Comparison of ENCODE assay signal across 19 cellular contexts in genomic region chr5:127686424-127686823, GRCh38. TPM values are rescaled to one million over a fixed set of nuclear protein-coding genes. Genes with fewer than 3 reads are reported as not detected.
DNase-seq lines count a peak whose midpoint lies in the region; ATAC-seq and TF ChIP-seq lines count a peak whose summit lies in the region.
"Had no signal": no experiment of that assay in that cellular context is flagged by ENCODE, and none has a peak within 500 bp of the region (broad histone marks: within the 10 kb centered on the region; RNA-seq: fewer than 3 reads in every experiment).

No MANE protein-coding gene starts in this region.

- H2AFZ ChIP-seq in mammary epithelial cell (ENCODE audit: low read depth, low read length), result no peak overlapping the region
- H2AFZ ChIP-seq in ACC112 (ENCODE audit: low read length, unreplicated experiment), result peak overlapping the region; percentile 10

- H3K4me2 ChIP-seq in mammary epithelial cell (ENCODE audit: insufficient read depth, low read depth, low read length), result no peak overlapping the region
- H3K4me2 ChIP-seq: BLaER1 had no signal

- in situ Hi-C loops in mammary epithelial cell (cut with MboI; ENCODE audit: low sequenced_read_pairs in 2 of 2) (no loop called here), gastrocnemius medialis (cut with MboI; ENCODE audit: low sequenced_read_pairs in 4 of 4) (no loop called here)

- H3K9me3 Mint-ChIP-seq in MCF 10A (ENCODE audit: unreplicated experiment), result peaks cover 8% of the 10 kb centered on the region
- H3K9me3 Mint-ChIP-seq: CD8-positive, alpha-beta memory T cell; HFFc6 had no signal

- H3K4me1 ChIP-seq in mammary epithelial cell (ENCODE audit: insufficient read depth, low read length) (peaks cover 12% of the 10 kb centered on the region), ACC112 (ENCODE audit: control insufficient read depth, insufficient read depth, low read length, unreplicated experiment) (peaks cover 9% of the 10 kb centered on the region), esophagus muscularis mucosa (peaks cover 10 to 35% (median 31%) of the 10 kb centered on the region in 4 donors), gastrocnemius medialis (peaks cover 27 to 32% of the 10 kb centered on the region in 2 donors)
- H3K4me1 ChIP-seq: BLaER1, Caco-2 had no signal

- CTCF ChIA-PET in MCF 10A (lab: Yijun Ruan, JAX), result no interaction called here
- CTCF ChIA-PET in mammary epithelial cell (lab: Charles Lee; ENCODE audit: low non-redundant PET), result no interaction called here

- H3K4me3 ChIP-seq in mammary epithelial cell (replicated peaks in 1 of 3; ENCODE audit: insufficient read depth in 1 of 3, low read depth in 2 of 3, low read length in 3 of 3), result no peak overlapping the region
- no peak overlapping the region for H3K4me3 ChIP-seq in ACC112 (ENCODE audit: low read depth, low read length)
- no peak overlapping the region for H3K4me3 ChIP-seq in esophagus muscularis mucosa
- no peak overlapping the region for H3K4me3 ChIP-seq in gastrocnemius medialis
- H3K4me3 ChIP-seq: BLaER1 had no signal

- H4K20me1 ChIP-seq in mammary epithelial cell (ENCODE audit: insufficient read depth, low read length), result no peaks in the 10 kb centered on the region
- H4K20me1 ChIP-seq: BLaER1 had no signal

- H3K4me1 Mint-ChIP-seq in MCF 10A (ENCODE audit: insufficient read depth, unreplicated experiment), result peaks cover 32% of the 10 kb centered on the region
- H3K4me1 Mint-ChIP-seq: CD8-positive, alpha-beta memory T cell had no signal

- H3K27ac ChIP-seq in mammary epithelial cell (ENCODE audit: insufficient read depth, low read depth, low read length) (no peak overlapping the region), ACC112 (ENCODE audit: low read depth, low read length) (no peak overlapping the region), esophagus muscularis mucosa (replicated peaks in 1 of 4) (peak overlapping the region; percentile 3 to 48 (median 14)), gastrocnemius medialis (peak overlapping the region; percentile 30 to 92 (median 78))
- H3K27ac ChIP-seq: 22Rv1, BLaER1, HL-60 had no signal

- no peak for TF ChIP-seq EP300 in esophagus muscularis mucosa (IDR thresholded peaks at IDR 0.05)

- no peaks in the 10 kb centered on the region for H3K27me3 Mint-ChIP-seq in MCF 10A (ENCODE audit: insufficient read depth, unreplicated experiment)

- H3K4me3 Mint-ChIP-seq in MCF 10A (ENCODE audit: unreplicated experiment), result peak overlapping the region; percentile 2
- H3K4me3 Mint-ChIP-seq: CD8-positive, alpha-beta memory T cell; HFFc6 had no signal

- no peaks in the 10 kb centered on the region for H3K79me2 ChIP-seq in mammary epithelial cell (ENCODE audit: insufficient read depth, low read length)
- no peaks in the 10 kb centered on the region for H3K79me2 ChIP-seq in ACC112 (ENCODE audit: control insufficient read depth, insufficient read depth, low read length, unreplicated experiment)

- H3K36me3 Mint-ChIP-seq in MCF 10A (ENCODE audit: insufficient read depth, unreplicated experiment), result peaks cover 6% of the 10 kb centered on the region
- H3K36me3 Mint-ChIP-seq: CD8-positive, alpha-beta memory T cell had no signal

- dilution Hi-C loops in mammary epithelial cell (cut with HindIII; ENCODE audit: low sequenced_read_pairs), result no loop called here

- ATAC-seq in gastrocnemius medialis, result no peak
- no peak for ATAC-seq in HG02763 (IDR thresholded peaks at IDR 0.05; ENCODE audit: unreplicated experiment)

- POLR2A ChIA-PET in MCF 10A (lab: Yijun Ruan, JAX), result interaction anchor here (0.8 to 1.6 kb wide), 3 partner anchors 52 to 185 kb away, joined by 3 to 5 read pairs (median 3); no protein-coding TSS in a partner anchor

- no peak for TF ChIP-seq CTCF in MCF 10A (IDR thresholded peaks at IDR 0.05; ENCODE audit: unreplicated experiment)
- TF ChIP-seq CTCF in mammary epithelial cell (conservative IDR thresholded peaks at IDR 0.05 in 1 of 2, IDR thresholded peaks at IDR 0.05 in 1 of 2; ENCODE audit: extremely low read depth in 1 of 2, insufficient read depth in 1 of 2, low read depth in 1 of 2, low read length in 2 of 2), result no peak
- TF ChIP-seq CTCF in esophagus muscularis mucosa (IDR thresholded peaks at IDR 0.05), result no peak
- TF ChIP-seq CTCF in gastrocnemius medialis (IDR thresholded peaks at IDR 0.05 in 4 of 5, conservative IDR thresholded peaks at IDR 0.05 in 1 of 5), result no peak

- TF ChIP-seq POLR2A in esophagus muscularis mucosa (IDR thresholded peaks at IDR 0.05; ENCODE audit: low read depth) (no peak), gastrocnemius medialis (IDR thresholded peaks at IDR 0.05) (no peak)

- H3K9ac ChIP-seq in mammary epithelial cell (ENCODE audit: insufficient read depth, low read length), result no peak overlapping the region
- H3K9ac ChIP-seq: BLaER1 had no signal

- DNase-seq in MCF 10A (ENCODE audit: unreplicated experiment) (no peak), mammary epithelial cell (no peak), esophagus muscularis mucosa (ENCODE audit: extremely low spot score) (no peak), gastrocnemius medialis (no peak), hepatic stellate cell (ENCODE audit: low spot score) (no peak)
- DNase-seq: AML-193; Caco-2; CD8-positive, alpha-beta memory T cell; DND-41; GDM1; HCEC 1CT; HFFc6 had no signal

- no peaks in the 10 kb centered on the region for H3K9me3 ChIP-seq in mammary epithelial cell (replicated peaks; ENCODE audit: insufficient read depth, low read length)
- H3K9me3 ChIP-seq in esophagus muscularis mucosa, result peaks cover 0 to 3% (median 0%) of the 10 kb centered on the region in 4 donors
- H3K9me3 ChIP-seq in gastrocnemius medialis, result no peaks in the 10 kb centered on the region
- H3K9me3 ChIP-seq: BLaER1 had no signal

- peak overlapping the region; percentile 93 for H3K27ac Mint-ChIP-seq in MCF 10A (ENCODE audit: low read depth, unreplicated experiment)
- H3K27ac Mint-ChIP-seq: CD8-positive, alpha-beta memory T cell; HFFc6 had no signal

- intact Hi-C loops in MCF 10A (cut with micrococcal nuclease) (no loop called here), mammary epithelial cell (cut with micrococcal nuclease) (no loop called here), esophagus muscularis mucosa (cut with DNase I) (no loop called here), gastrocnemius medialis (cut with DNase I; ENCODE audit: low total_unique reads) (loop anchor here (10.0 kb wide), 1 partner anchor 398 kb away; the partner anchor contains the start of gene SLC12A2)

- H3K36me3 ChIP-seq in mammary epithelial cell (ENCODE audit: insufficient read depth, low read length) (no peaks in the 10 kb centered on the region), ACC112 (ENCODE audit: insufficient read depth, low read length) (no peaks in the 10 kb centered on the region), esophagus muscularis mucosa (no peaks in the 10 kb centered on the region), gastrocnemius medialis (no peaks in the 10 kb centered on the region)
- H3K36me3 ChIP-seq: BLaER1 had no signal

- BruUV-seq in MCF 10A (replicated peaks; lab: Mats Ljungman, UMichigan) (no TSS peak), mammary epithelial cell (replicated peaks; lab: Mats Ljungman, UMichigan) (no TSS peak)

- no peaks in the 10 kb centered on the region for H3K27me3 ChIP-seq in mammary epithelial cell (ENCODE audit: insufficient read depth, low read length)
- no peaks in the 10 kb centered on the region for H3K27me3 ChIP-seq in ACC112 (ENCODE audit: insufficient read depth, low read length)
- no peaks in the 10 kb centered on the region for H3K27me3 ChIP-seq in esophagus muscularis mucosa
- no peaks in the 10 kb centered on the region for H3K27me3 ChIP-seq in gastrocnemius medialis
- H3K27me3 ChIP-seq: BLaER1 had no signal

RNA-seq across cellular contexts. Expression of gene CCDC192, which starts 16.8 kb away (rescaled TPM):
- total RNA-seq in MCF 10A (2022), result not detected in 2 replicates
- not detected for total RNA-seq in mammary epithelial cell
- not detected for polyA plus RNA-seq in mammary epithelial cell
- not detected for polyA minus RNA-seq in mammary epithelial cell
- 1 to 10 TPM in 3 of 4 donors, under 1 TPM in 1; 0.33 to 1.7 (median 1.1) TPM for total RNA-seq in esophagus muscularis mucosa
- not detected for total RNA-seq in gastrocnemius medialis
- total RNA-seq: A673; Caco-2; CD8-positive, alpha-beta memory T cell; H4; HFFc6 had no signal
- polyA plus RNA-seq: CD8-positive, alpha-beta memory T cell had no signal

RNA-seq across cellular contexts. Expression of gene CTXN3, which starts 37.5 kb away (rescaled TPM):
- total RNA-seq in MCF 10A (2022), result not detected in 2 replicates
- not detected for total RNA-seq in mammary epithelial cell
- polyA plus RNA-seq in mammary epithelial cell, result not detected
- polyA minus RNA-seq in mammary epithelial cell, result not detected
- not detected for total RNA-seq in esophagus muscularis mucosa
- total RNA-seq in gastrocnemius medialis, result under 1 TPM in 1 of 4 donors, not detected in 3; 0.22 TPM
- total RNA-seq: A673; Caco-2; CD8-positive, alpha-beta memory T cell; H4; HFFc6 had no signal
- polyA plus RNA-seq: CD8-positive, alpha-beta memory T cell had no signal

Comparison
In these comparisons a context has a peak if more than half of its experiments do, and no peak if none do; other contexts are left out.
1. H3K27ac ChIP-seq: peak in esophagus muscularis mucosa (4 of 4) and gastrocnemius medialis (4 of 4); none in mammary epithelial cell (single experiment) and ACC112 (single experiment).